9 cellular contexts compared by ENCODE assay signal in genomic region chr4:152697284-152698011, GRCh38. TPM values are rescaled to one million over a fixed set of nuclear protein-coding genes. Genes with fewer than 3 reads are reported as not detected.
A peak's percentile ranks its signal among the peaks of the same experiment; 100 is the strongest.
DNase-seq lines count a peak whose midpoint lies in the region; ATAC-seq, FAIRE-seq and TF ChIP-seq lines count a peak whose summit lies in the region.
"Had no signal": no experiment of that assay in that cellular context is flagged by ENCODE, and none has a peak within 500 bp of the region (broad histone marks: within the 10 kb centered on the region; RNA-seq: fewer than 3 reads in every experiment).

No MANE protein-coding gene starts in this region.

- H3K36me3 Mint-ChIP-seq in naive thymus-derived CD8-positive, alpha-beta T cell, result no peaks in the 10 kb centered on the region

- no peaks in the 10 kb centered on the region for H3K9me3 ChIP-seq in esophagus (ENCODE audit: control insufficient read depth in 2 of 2, insufficient read depth in 1 of 2, low read depth in 1 of 2, low read length in 1 of 2)
- no peaks in the 10 kb centered on the region for H3K9me3 ChIP-seq in Peyer's patch
- H3K9me3 ChIP-seq: Caco-2 had no signal

- DNase-seq in GM12892 (ENCODE audit: insufficient read length), result no peak
- no peak for DNase-seq in GM19238 (ENCODE audit: insufficient read length, low spot score)
- DNase-seq in naive thymus-derived CD8-positive, alpha-beta T cell, result no peak
- DNase-seq in dorsolateral prefrontal cortex, result no peak
- DNase-seq in Peyer's patch, result no peak
- DNase-seq: Caco-2 had no signal

- no peak overlapping the region for H3K4me3 ChIP-seq in esophagus (ENCODE audit: low read depth in 1 of 2, low read length in 2 of 2)
- peak overlapping the region in 21 of 59 donors; percentile 3 to 50 (median 31) for H3K4me3 ChIP-seq in dorsolateral prefrontal cortex
- no peak overlapping the region for H3K4me3 ChIP-seq in Peyer's patch

- no peak for TF ChIP-seq POLR2A in GM12892 (IDR thresholded peaks at IDR 0.05; ENCODE audit: low read depth, low read length)
- TF ChIP-seq POLR2A in Peyer's patch (IDR thresholded peaks at IDR 0.05), result no peak

- peak; percentile 89 for FAIRE-seq in GM12892 (lab: Jason Lieb, UNC)

- H3K27ac ChIP-seq in esophagus (ENCODE audit: low read depth in 2 of 2, low read length in 1 of 2) (peak overlapping the region; percentile 69 to 87), dorsolateral prefrontal cortex (peak overlapping the region in 21 of 59 donors; percentile 2 to 68 (median 33)), Peyer's patch (peak overlapping the region in 2 of 4 donors; percentile 18 to 42)

- H3K9me3 Mint-ChIP-seq in naive thymus-derived CD8-positive, alpha-beta T cell, result peaks cover 0 to 3% (median 0%) of the 10 kb centered on the region in 9 donors

- no peaks in the 10 kb centered on the region for H3K27me3 ChIP-seq in esophagus (ENCODE audit: control insufficient read depth in 1 of 2, insufficient read depth in 2 of 2, low read length in 2 of 2)
- peaks cover 0 to 3% (median 0%) of the 10 kb centered on the region in 45 donors for H3K27me3 ChIP-seq in dorsolateral prefrontal cortex
- H3K27me3 ChIP-seq in Peyer's patch, result no peaks in the 10 kb centered on the region

- H3K4me1 ChIP-seq in esophagus (ENCODE audit: control insufficient read depth in 2 of 2, insufficient read depth in 2 of 2, low read length in 1 of 2), result peaks cover 0 to 7% of the 10 kb centered on the region in 2 donors
- H3K4me1 ChIP-seq in Peyer's patch, result peaks cover 0 to 4% (median 0%) of the 10 kb centered on the region in 4 donors
- H3K4me1 ChIP-seq: Caco-2 had no signal

- H3K36me3 ChIP-seq in esophagus (ENCODE audit: control insufficient read depth in 2 of 2, insufficient read depth in 2 of 2, low read length in 1 of 2) (no peaks in the 10 kb centered on the region), Peyer's patch (no peaks in the 10 kb centered on the region)

- H3K27ac Mint-ChIP-seq in naive thymus-derived CD8-positive, alpha-beta T cell, result no peak overlapping the region

- no peak overlapping the region for H3K4me3 Mint-ChIP-seq in naive thymus-derived CD8-positive, alpha-beta T cell

- POLR2A ChIA-PET in naive thymus-derived CD8-positive, alpha-beta T cell (lab: Charles Lee), result no interaction called here

- ATAC-seq in GM21576 (IDR thresholded peaks at IDR 0.05; ENCODE audit: unreplicated experiment) (peak; percentile 5), HG03565 (IDR thresholded peaks at IDR 0.05; ENCODE audit: unreplicated experiment) (peak; percentile 0)
- no peak for ATAC-seq in naive thymus-derived CD8-positive, alpha-beta T cell

- intact Hi-C loops in dorsolateral prefrontal cortex (cut with DNase I), result no loop called here

- 36 to 43% methylated on average over 3 of the region's 3 CpGs for WGBS in esophagus, 2 donors

- TF ChIP-seq CTCF in dorsolateral prefrontal cortex (IDR thresholded peaks at IDR 0.05 in 54 of 56, conservative IDR thresholded peaks at IDR 0.05 in 2 of 56; ENCODE audit: low read depth in 1 of 56, partially characterized antibody in 56 of 56), result no peak
- no peak for TF ChIP-seq CTCF in Peyer's patch (IDR thresholded peaks at IDR 0.05)

- H3K4me1 Mint-ChIP-seq in naive thymus-derived CD8-positive, alpha-beta T cell, result peaks cover 0 to 11% (median 0%) of the 10 kb centered on the region in 4 donors

- peaks cover 0 to 10% (median 3%) of the 10 kb centered on the region in 5 donors for H3K27me3 Mint-ChIP-seq in naive thymus-derived CD8-positive, alpha-beta T cell

RNA-seq across cellular contexts. Expression of gene TMEM154, which starts 17.7 kb away (rescaled TPM):
- polyA plus RNA-seq in GM12892 (2012; ENCODE audit: missing spikeins), result 22.3 TPM
- 10 to 100 TPM; 17.7 to 24.2 TPM for polyA plus RNA-seq in esophagus
- total RNA-seq in naive thymus-derived CD8-positive, alpha-beta T cell, result 10 to 100 TPM; 33.4 to 37.9 TPM
- 10 to 100 TPM; 24.7 to 30.8 (median 28.4) TPM for polyA plus RNA-seq in naive thymus-derived CD8-positive, alpha-beta T cell
- total RNA-seq in dorsolateral prefrontal cortex, result 1 to 10 TPM in 70 of 120 experiments, under 1 TPM in 49, not detected in 1; 0.16 to 4.6 (median 1.2) TPM
- 10 to 100 TPM in 1 of 4 donors, 1 to 10 TPM in 2, under 1 TPM in 1; 0.38 to 56.9 (median 2.5) TPM for total RNA-seq in Peyer's patch

Comparison
In these comparisons a context has a peak if more than half of its experiments do, and no peak if none do; other contexts are left out.
1. ATAC-seq: peak in GM21576 (single experiment) and HG03565 (single experiment); none in naive thymus-derived CD8-positive, alpha-beta T cell (0 of 2).